12 cellular contexts compared by ENCODE assay signal in the genomic region with DNA sequence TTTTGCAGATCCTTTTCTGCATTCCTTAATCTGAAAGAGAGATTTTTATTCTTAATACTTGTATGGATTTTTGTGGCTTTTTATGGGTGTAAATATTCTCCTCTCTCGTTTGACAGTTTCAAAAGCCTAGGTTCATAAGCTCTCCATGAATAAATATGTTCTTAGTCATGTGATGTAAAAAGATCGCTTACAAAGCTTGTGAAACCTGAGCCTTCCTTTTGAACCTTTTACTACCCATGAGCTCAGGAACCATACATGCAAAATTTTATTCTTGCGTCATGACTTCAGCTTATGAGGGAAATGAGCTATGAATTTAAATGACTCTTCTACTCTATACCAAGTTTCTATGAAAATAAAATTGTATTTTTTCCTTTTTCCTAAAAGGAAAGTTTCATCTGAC.
DNase-seq lines count a peak whose midpoint lies in the region; ATAC-seq and TF ChIP-seq lines count a peak whose summit lies in the region.
"Had no signal": no experiment of that assay in that cellular context is flagged by ENCODE, and none has a peak within 500 bp of the region (broad histone marks: within the 10 kb centered on the region; RNA-seq: fewer than 3 reads in every experiment).

No MANE protein-coding gene starts in this region.

- H3K4me3 ChIP-seq in KMS-11 (IDR thresholded peaks at IDR 0.05; ENCODE audit: insufficient read depth, low read depth, low read length), result no peak overlapping the region

- no peaks in the 10 kb centered on the region for H3K36me3 Mint-ChIP-seq in mesothelial cell of epicardium
- H3K36me3 Mint-ChIP-seq: activated CD8-positive, alpha-beta memory T cell treated with anti-CD3 and anti-CD28 coated beads, Interleukin-2, amount 10 ng/mL, durations not matched to agents 7 days and 5 days had no signal

- H3K27me3 ChIP-seq in KMS-11 (ENCODE audit: insufficient read depth, low read depth), result no peaks in the 10 kb centered on the region

- DNase-seq in DMS53 treated with DMSO at 0.1 percent for 48 hours (lab: John Stamatoyannopoulos, UW; ENCODE audit: unreplicated experiment) (peak; percentile 74), NCI-H526 treated with DMSO at 0.1 percent for 48 hours (lab: John Stamatoyannopoulos, UW) (peak; percentile 48), dermis blood vessel endothelial cell (peak; percentile 9), mesothelial cell of epicardium (ENCODE audit: low spot score in 2 of 2, unreplicated experiment in 2 of 2) (no peak), cerebellar cortex (ENCODE audit: low spot score) (no peak)
- DNase-seq: activated CD8-positive, alpha-beta memory T cell treated with anti-CD3 and anti-CD28 coated beads, Interleukin-2, amount 10 ng/mL, durations not matched to agents 7 days and 5 days; anterior cingulate cortex; posterior cingulate gyrus; T-cell had no signal

- no peak overlapping the region for H3K27ac Mint-ChIP-seq in mesothelial cell of epicardium
- H3K27ac Mint-ChIP-seq: activated CD8-positive, alpha-beta memory T cell treated with anti-CD3 and anti-CD28 coated beads, Interleukin-2, amount 10 ng/mL, durations not matched to agents 7 days and 5 days; T-cell had no signal

- peaks cover 27% of the 10 kb centered on the region for H3K4me1 Mint-ChIP-seq in mesothelial cell of epicardium
- H3K4me1 Mint-ChIP-seq: activated CD8-positive, alpha-beta memory T cell treated with anti-CD3 and anti-CD28 coated beads, Interleukin-2, amount 10 ng/mL, durations not matched to agents 7 days and 5 days had no signal

- H3K4me3 Mint-ChIP-seq in mesothelial cell of epicardium, result no peak overlapping the region
- H3K4me3 Mint-ChIP-seq: activated CD8-positive, alpha-beta memory T cell treated with anti-CD3 and anti-CD28 coated beads, Interleukin-2, amount 10 ng/mL, durations not matched to agents 7 days and 5 days; T-cell had no signal

- no peaks in the 10 kb centered on the region for H3K79me2 ChIP-seq in KMS-11 (ENCODE audit: insufficient read depth, low read depth)

- no peak overlapping the region for H2AFZ ChIP-seq in KMS-11 (ENCODE audit: low read depth)

- no peaks in the 10 kb centered on the region; the same call in 1 of the 2 replicates for H3K36me3 ChIP-seq in KMS-11 (ENCODE audit: insufficient read depth)

- no peaks in the 10 kb centered on the region for H3K9me3 Mint-ChIP-seq in mesothelial cell of epicardium
- H3K9me3 Mint-ChIP-seq: T-cell had no signal

- H3K27ac ChIP-seq in KMS-11, result no peak overlapping the region

- H3K4me1 ChIP-seq in KMS-11 (ENCODE audit: low read depth, poor library complexity, severe bottlenecking), result peaks cover 18% of the 10 kb centered on the region

- H3K4me2 ChIP-seq in KMS-11, result peak overlapping the region; percentile 2; the same call in 1 of the 2 replicates

- TF ChIP-seq CTCF in KMS-11 (conservative IDR thresholded peaks at IDR 0.05; ENCODE audit: low read depth, low read length), result no peak
- TF ChIP-seq CTCF in mesothelial cell of epicardium (IDR thresholded peaks at IDR 0.05; ENCODE audit: unreplicated experiment), result no peak

- no peak for ATAC-seq in GM18502 (IDR thresholded peaks at IDR 0.05; ENCODE audit: poor library complexity, unreplicated experiment)
- no peak for ATAC-seq in HG03432 (IDR thresholded peaks at IDR 0.05; ENCODE audit: unreplicated experiment)
- ATAC-seq: activated CD8-positive, alpha-beta memory T cell treated with anti-CD3 and anti-CD28 coated beads, Interleukin-2, amount 10 ng/mL, durations not matched to agents 7 days and 5 days; T-cell had no signal

- H3K27me3 Mint-ChIP-seq in mesothelial cell of epicardium (ENCODE audit: low read depth), result peaks cover 29% of the 10 kb centered on the region
- H3K27me3 Mint-ChIP-seq: activated CD8-positive, alpha-beta memory T cell treated with anti-CD3 and anti-CD28 coated beads, Interleukin-2, amount 10 ng/mL, durations not matched to agents 7 days and 5 days; T-cell had no signal

- H3K9ac ChIP-seq in KMS-11, result no peak overlapping the region

- H4K20me1 ChIP-seq in KMS-11 (ENCODE audit: insufficient read depth), result no peaks in the 10 kb centered on the region

Comparison
In these comparisons a context has a peak if more than half of its experiments do, and no peak if none do; other contexts are left out.
1. DNase-seq: peak in DMS53 treated with DMSO at 0.1 percent for 48 hours (single experiment), NCI-H526 treated with DMSO at 0.1 percent for 48 hours (single experiment) and dermis blood vessel endothelial cell (single experiment); none in mesothelial cell of epicardium (0 of 2) and cerebellar cortex (single experiment).